In the genomic region with DNA sequence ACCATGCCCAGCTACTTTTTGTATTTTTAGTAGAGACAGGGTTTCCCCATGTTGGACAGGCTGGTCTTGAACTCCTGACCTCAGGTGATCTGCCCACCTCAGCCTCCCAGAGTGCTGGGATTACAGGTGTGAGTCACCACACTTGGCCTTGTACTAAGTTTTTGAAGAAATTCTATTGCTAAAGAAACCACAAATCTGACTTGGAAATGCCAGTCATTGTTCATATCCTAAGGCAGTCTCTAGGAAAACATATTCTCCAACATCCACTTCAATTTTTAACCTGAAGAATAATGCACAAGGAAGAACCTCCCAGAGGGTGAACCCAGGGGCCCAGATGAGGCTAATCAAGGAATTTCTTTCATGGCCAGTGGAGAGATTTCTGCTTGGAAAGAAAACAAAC, we compare ENCODE assay signal across 3 cellular contexts. TPM values are rescaled to one million over a fixed set of nuclear protein-coding genes. Genes with fewer than 3 reads are reported as not detected.
"Had no signal": no experiment of that assay in that cellular context is flagged by ENCODE, and none has a peak within 500 bp of the region (broad histone marks: within the 10 kb centered on the region; RNA-seq: fewer than 3 reads in every experiment).

No MANE protein-coding gene starts in this region.

RNA-seq across cellular contexts. Expression of a gene that starts 24.3 kb away (rescaled TPM):
- total RNA-seq: activated CD8-positive, alpha-beta memory T cell treated with anti-CD3 and anti-CD28 coated beads, Interleukin-2, amount 10 ng/mL, durations not matched to agents 7 days and 5 days; OCI-LY7; T-helper 1 cell treated with Interleukin-12 subunit alpha and Interleukin-12 subunit beta and Interleukin-4 antibody, amounts not matched to agents 30 ng/mL and 1 ng/mL, for 36 hours had no signal
